Comparison of ENCODE assay signal across 8 cellular contexts in the genomic region with DNA sequence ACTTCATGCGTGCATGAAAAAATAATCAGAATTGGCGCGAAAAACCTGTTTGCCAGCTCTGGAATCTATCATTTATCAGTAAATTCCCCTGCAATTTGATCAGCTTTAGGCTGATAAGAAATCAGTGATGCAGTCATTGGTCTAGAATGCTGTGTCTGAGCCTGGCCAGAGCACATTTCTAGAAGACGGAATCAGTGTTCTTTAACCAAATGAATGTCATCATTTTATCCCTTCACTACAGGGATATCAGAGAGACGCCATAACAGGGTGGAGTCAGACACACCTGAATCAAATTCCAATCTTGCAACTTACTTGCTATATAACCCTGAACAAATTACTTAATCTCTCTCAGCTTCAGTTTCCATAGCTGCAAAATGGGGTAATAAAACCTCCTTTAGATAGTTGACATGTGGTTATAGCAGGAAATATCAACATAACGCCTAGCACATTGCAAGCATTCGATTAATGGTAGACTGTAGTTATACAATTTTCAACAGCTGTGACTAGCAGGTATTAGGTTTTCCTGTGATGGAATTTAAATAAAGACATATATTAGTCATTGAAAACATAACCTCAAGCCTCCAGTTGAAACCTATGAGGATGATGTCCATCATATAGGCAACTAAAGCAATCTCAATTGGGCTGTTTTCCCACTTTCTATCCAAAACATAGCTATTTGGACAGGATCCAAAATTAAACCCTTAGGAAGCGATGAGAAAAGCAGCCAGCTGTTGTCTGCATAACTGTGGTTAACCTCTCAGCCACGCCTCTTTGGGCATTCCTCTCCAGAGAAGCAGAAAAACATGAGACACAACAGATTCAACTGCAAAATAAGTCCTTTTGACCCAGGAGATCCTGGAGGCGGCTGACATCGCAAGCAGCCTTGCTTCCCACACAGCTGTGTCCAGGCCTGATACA. TPM values are rescaled to one million over a fixed set of nuclear protein-coding genes. Genes with fewer than 3 reads are reported as not detected.
A peak's percentile ranks its signal among the peaks of the same experiment; 100 is the strongest.
DNase-seq lines count a peak whose midpoint lies in the region; ATAC-seq and TF ChIP-seq lines count a peak whose summit lies in the region.

No MANE protein-coding gene starts in this region.

- H3K9me3 ChIP-seq in ascending aorta: no peaks in the 10 kb centered on the region

- peaks cover 0 to 6% (median 0%) of the 10 kb centered on the region in 3 donors for H3K27me3 Mint-ChIP-seq in CD14-positive monocyte (ENCODE audit: low read depth in 3 of 3)
- H3K27me3 Mint-ChIP-seq in activated CD8-positive, alpha-beta T cell treated with anti-CD3 and anti-CD28 coated beads for 36 hours: no peaks in the 10 kb centered on the region

- H3K27ac Mint-ChIP-seq in CD14-positive monocyte: peak overlapping the region in 1 of 7 donors; percentile 11
- peak overlapping the region; percentile 13 for H3K27ac Mint-ChIP-seq in activated CD8-positive, alpha-beta T cell treated with anti-CD3 and anti-CD28 coated beads for 36 hours

- no peak overlapping the region for H3K4me3 ChIP-seq in ascending aorta

- H3K27ac ChIP-seq in temporal lobe (ENCODE audit: low read depth, low read length) (peak overlapping the region; percentile 50), ascending aorta (no peak overlapping the region)

- H3K9me3 Mint-ChIP-seq in CD14-positive monocyte: peaks cover 0 to 5% (median 0%) of the 10 kb centered on the region in 7 donors
- H3K9me3 Mint-ChIP-seq in activated CD8-positive, alpha-beta T cell treated with anti-CD3 and anti-CD28 coated beads for 36 hours: no peaks in the 10 kb centered on the region

- no peak for TF ChIP-seq CTCF in CD14-positive monocyte (IDR thresholded peaks at IDR 0.05)
- no peak for TF ChIP-seq CTCF in activated CD8-positive, alpha-beta T cell treated with anti-CD3 and anti-CD28 coated beads for 36 hours (IDR thresholded peaks at IDR 0.05)
- TF ChIP-seq CTCF in ascending aorta (IDR thresholded peaks at IDR 0.05): no peak

- no peaks in the 10 kb centered on the region for H3K36me3 ChIP-seq in ascending aorta

- POLR2A ChIA-PET in activated CD8-positive, alpha-beta T cell treated with anti-CD3 and anti-CD28 coated beads for 36 hours (lab: Charles Lee): interaction anchor here (0.6 to 1.5 kb wide), 2 partner anchors 20 to 141 kb away, joined by 3 read pairs; no protein-coding TSS in a partner anchor

- no peaks in the 10 kb centered on the region for H3K27me3 ChIP-seq in ascending aorta

- CTCF ChIA-PET in activated CD8-positive, alpha-beta T cell treated with anti-CD3 and anti-CD28 coated beads for 36 hours (lab: Charles Lee): interaction anchor here (0.8 to 2.9 kb wide), 4 partner anchors 14 to 61 kb away, joined by 3 to 10 read pairs (median 4); no protein-coding TSS in a partner anchor

- peak; percentile 51 for ATAC-seq in activated CD8-positive, alpha-beta T cell treated with anti-CD3 and anti-CD28 coated beads for 36 hours
- ATAC-seq in HG03432 (IDR thresholded peaks at IDR 0.05; ENCODE audit: unreplicated experiment) (no peak), GM18867 (IDR thresholded peaks at IDR 0.05; ENCODE audit: unreplicated experiment) (no peak)

- H3K4me3 Mint-ChIP-seq in CD14-positive monocyte: peak overlapping the region; percentile 35 to 73
- H3K4me3 Mint-ChIP-seq in activated CD8-positive, alpha-beta T cell treated with anti-CD3 and anti-CD28 coated beads for 36 hours: peak overlapping the region; percentile 50

- H3K36me3 Mint-ChIP-seq in CD14-positive monocyte: no peaks in the 10 kb centered on the region
- H3K36me3 Mint-ChIP-seq in activated CD8-positive, alpha-beta T cell treated with anti-CD3 and anti-CD28 coated beads for 36 hours (ENCODE audit: low read depth): no peaks in the 10 kb centered on the region

- intact Hi-C loops in CD14-positive monocyte (cut with micrococcal nuclease): no loop called here
- intact Hi-C loops in activated CD8-positive, alpha-beta T cell treated with anti-CD3 and anti-CD28 coated beads for 36 hours (cut with micrococcal nuclease): no loop called here
- intact Hi-C loops in ascending aorta (cut with DNase I): no loop called here

- no peaks in the 10 kb centered on the region for H3K4me1 ChIP-seq in ascending aorta

- DNase-seq in CD14-positive monocyte (ENCODE audit: low spot score): no peak
- peak; percentile 98 for DNase-seq in LHCN-M2 (ENCODE audit: low read depth)
- DNase-seq in activated CD8-positive, alpha-beta T cell treated with anti-CD3 and anti-CD28 coated beads for 36 hours: peak; percentile 52
- DNase-seq in fibroblast of the conjunctiva (ENCODE audit: low read depth): peak; percentile 68
- no peak for DNase-seq in ascending aorta (ENCODE audit: low spot score in 2 of 2)

- peaks cover 11% of the 10 kb centered on the region for H3K4me1 Mint-ChIP-seq in CD14-positive monocyte
- peaks cover 19% of the 10 kb centered on the region for H3K4me1 Mint-ChIP-seq in activated CD8-positive, alpha-beta T cell treated with anti-CD3 and anti-CD28 coated beads for 36 hours (ENCODE audit: low read depth)

RNA-seq across cellular contexts. Expression of gene UBL3, which starts 51.6 kb away (rescaled TPM):
- polyA plus RNA-seq in CD14-positive monocyte: 10 to 100 TPM; 28.2 to 32.3 TPM
- total RNA-seq in LHCN-M2 (2014; rRNA removed) (5.7 and 9.2 TPM in 2 replicates), temporal lobe (65.2 TPM), ascending aorta (17.9 TPM)
- 8.6 TPM for polyA plus RNA-seq in LHCN-M2 (2012)
- 1 to 10 TPM; 7.2 to 8.1 TPM for total RNA-seq in activated CD8-positive, alpha-beta T cell treated with anti-CD3 and anti-CD28 coated beads for 36 hours

Comparison
In these comparisons a context has a peak if more than half of its experiments do, and no peak if none do; other contexts are left out.
1. DNase-seq: peak in LHCN-M2 (single experiment), activated CD8-positive, alpha-beta T cell treated with anti-CD3 and anti-CD28 coated beads for 36 hours (single experiment) and fibroblast of the conjunctiva (single experiment); none in CD14-positive monocyte (single experiment) and ascending aorta (0 of 2).